ENCODE assay signal across 8 cellular contexts in the genomic region with DNA sequence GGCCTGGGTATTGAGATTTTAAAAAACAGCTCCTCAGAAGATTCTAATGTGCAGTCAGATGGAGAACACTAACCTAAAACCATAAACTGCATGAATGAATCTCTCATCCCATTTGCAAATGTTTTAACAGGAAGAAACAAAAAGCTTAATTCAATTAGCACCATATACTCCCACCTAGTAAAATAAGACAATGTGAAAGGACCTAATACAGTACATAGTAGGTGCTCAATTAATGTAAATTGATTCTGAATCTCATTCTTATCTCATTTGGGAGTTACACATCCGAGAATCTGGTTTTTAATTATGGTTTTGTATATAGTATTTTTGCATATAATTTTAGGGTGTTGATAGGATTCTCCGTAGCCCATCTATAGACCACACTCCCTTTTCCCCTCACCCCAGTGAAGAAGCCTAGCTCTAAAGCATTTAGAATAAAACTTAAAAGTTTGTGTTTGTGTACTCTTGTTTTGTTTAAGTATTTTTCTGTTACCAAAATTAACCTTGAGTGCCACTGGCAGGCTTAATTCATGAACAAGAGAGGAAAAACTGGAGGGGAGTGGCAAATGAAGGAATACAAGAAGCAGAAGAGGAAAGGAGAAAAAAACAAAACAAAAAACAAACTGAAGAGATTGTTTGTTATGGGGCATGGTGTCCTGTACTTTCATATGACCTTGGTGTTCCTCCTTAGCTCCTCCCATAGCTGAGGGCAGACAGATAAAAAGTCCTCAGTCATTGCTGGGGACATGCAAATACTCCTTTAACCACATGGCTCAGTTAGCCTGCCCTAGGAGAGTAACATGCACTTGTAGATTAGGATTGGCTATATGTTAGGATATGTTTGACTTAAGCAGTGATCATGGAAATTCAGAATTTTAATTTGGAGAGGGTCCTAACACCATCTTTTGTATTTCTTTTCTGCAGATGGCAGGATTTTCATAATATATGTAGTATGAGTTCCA. TPM values are rescaled to one million over a fixed set of nuclear protein-coding genes. Genes with fewer than 3 reads are reported as not detected.
DNase-seq lines count a peak whose midpoint lies in the region; ATAC-seq and TF ChIP-seq lines count a peak whose summit lies in the region.

No MANE protein-coding gene starts in this region.

- H3K36me3 ChIP-seq in SJSA1: peaks cover 31% of the 10 kb centered on the region

- peaks cover 30% of the 10 kb centered on the region for H3K4me1 ChIP-seq in SJSA1 (replicated peaks)

- no peaks in the 10 kb centered on the region for H3K9me3 Mint-ChIP-seq in osteocyte (ENCODE audit: unreplicated experiment)

- no peaks in the 10 kb centered on the region for H3K27me3 Mint-ChIP-seq in osteocyte (ENCODE audit: unreplicated experiment)

- H3K9me3 ChIP-seq in SJSA1 (replicated peaks): no peaks in the 10 kb centered on the region

- ATAC-seq in GM19328 (IDR thresholded peaks at IDR 0.05; ENCODE audit: unreplicated experiment) (peak; percentile 52), HG03280 (IDR thresholded peaks at IDR 0.05; ENCODE audit: unreplicated experiment) (peak; percentile 61)

- H3K36me3 Mint-ChIP-seq in osteocyte (ENCODE audit: unreplicated experiment): peaks cover 18% of the 10 kb centered on the region

- DNase-seq in CD1c-positive myeloid dendritic cell (ENCODE audit: extremely low spot score) (peak; percentile 52), SJSA1 (ENCODE audit: low read depth in 1 of 2, low spot score in 2 of 2) (peak in 1 of 2 experiments; percentile 33), erythroblast (lab: John Stamatoyannopoulos, UW) (peak; percentile 93 to 96), osteocyte (ENCODE audit: extremely low spot score, unreplicated experiment) (no peak)
- no peak for DNase-seq in activated effector memory CD4-positive, alpha-beta T cell treated with anti-CD3 and anti-CD28 coated beads, Interleukin-2, amount 50 U/mL, for 16 hours
- DNase-seq in activated effector memory CD4-positive, alpha-beta T cell treated with Interleukin-2 at 50 U/mL for 16 hours: no peak

- peak; percentile 38 for TF ChIP-seq POLR2A in erythroblast (IDR thresholded peaks at IDR 0.05; ENCODE audit: low read length)

- peaks cover 32% of the 10 kb centered on the region for H3K4me1 Mint-ChIP-seq in osteocyte (ENCODE audit: unreplicated experiment)

- peak overlapping the region; percentile 75 for H3K4me3 ChIP-seq in SJSA1

- H3K27me3 ChIP-seq in SJSA1 (replicated peaks): no peaks in the 10 kb centered on the region

- H3K4me3 Mint-ChIP-seq in osteocyte (ENCODE audit: unreplicated experiment): peak overlapping the region; percentile 94

- peak overlapping the region; percentile 98 for H3K27ac Mint-ChIP-seq in osteocyte (ENCODE audit: unreplicated experiment)

- peak overlapping the region; percentile 82 for H3K27ac ChIP-seq in SJSA1

- no peak for TF ChIP-seq CTCF in osteocyte (IDR thresholded peaks at IDR 0.05)

RNA-seq across cellular contexts. Expression of gene RNF14, which starts 1.2 kb away (rescaled TPM):
- total RNA-seq in SJSA1 (2014; rRNA removed; shearing (Covaris generic)): 134 and 152 TPM in 2 replicates
- total RNA-seq in osteocyte: 66.8 and 73.8 TPM in 2 replicates

RNA-seq across cellular contexts. Expression of gene PCDH12, which starts 12.1 kb away (rescaled TPM):
- not detected in 2 replicates for total RNA-seq in SJSA1 (2014; rRNA removed; shearing (Covaris generic))
- not detected in 2 replicates for total RNA-seq in osteocyte

RNA-seq across cellular contexts. Expression of gene GNPDA1, which starts 42.8 kb away (rescaled TPM):
- total RNA-seq in SJSA1 (2014; rRNA removed; shearing (Covaris generic)): 27.0 and 55.7 TPM in 2 replicates
- 51.4 and 52.0 TPM in 2 replicates for total RNA-seq in osteocyte

RNA-seq across cellular contexts. Expression of gene DELE1, which starts 46.4 kb away (rescaled TPM):
- 72.3 and 104 TPM in 2 replicates for total RNA-seq in SJSA1 (2014; rRNA removed; shearing (Covaris generic))
- total RNA-seq in osteocyte: 60.2 and 64.1 TPM in 2 replicates

Comparison
In these comparisons a context has a peak if more than half of its experiments do, and no peak if none do; other contexts are left out.
1. DNase-seq: peak in CD1c-positive myeloid dendritic cell (single experiment) and erythroblast (2 of 2); none in osteocyte (single experiment), activated effector memory CD4-positive, alpha-beta T cell treated with anti-CD3 and anti-CD28 coated beads, Interleukin-2, amount 50 U/mL, for 16 hours (single experiment) and activated effector memory CD4-positive, alpha-beta T cell treated with Interleukin-2 at 50 U/mL for 16 hours (single experiment).